8 cellular contexts compared by ENCODE assay signal in the genomic region with DNA sequence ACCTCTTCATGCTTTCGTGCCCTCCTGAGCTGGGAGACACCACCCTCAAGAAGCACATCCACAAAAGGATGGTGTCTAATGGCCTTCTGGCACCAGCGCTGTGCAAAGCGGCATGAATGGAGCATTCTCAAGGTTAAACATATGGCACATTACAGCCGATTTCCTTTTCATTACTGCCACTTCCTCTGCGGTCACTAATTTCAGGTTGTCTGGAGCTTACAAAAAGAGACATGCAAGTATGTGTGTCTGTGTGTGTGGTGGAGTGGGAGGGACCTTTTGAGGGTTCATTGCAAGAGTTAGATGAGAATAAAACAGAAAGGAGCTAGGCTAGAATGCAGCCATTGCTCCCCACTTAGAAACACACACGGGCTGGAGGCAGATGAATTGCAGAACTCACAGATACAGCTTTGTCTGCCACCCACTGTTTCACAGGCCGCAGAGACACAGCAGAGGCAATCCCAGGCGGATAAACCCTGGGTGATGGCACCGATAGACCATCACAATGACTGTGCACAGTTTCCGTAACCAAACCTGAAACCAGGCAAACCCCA.
DNase-seq lines count a peak whose midpoint lies in the region; ATAC-seq and TF ChIP-seq lines count a peak whose summit lies in the region.

No MANE protein-coding gene starts in this region.

- no peak for TF ChIP-seq CTCF in choroid plexus epithelial cell (conservative IDR thresholded peaks at IDR 0.05; ENCODE audit: low read depth, low read length)
- TF ChIP-seq CTCF in spleen (IDR thresholded peaks at IDR 0.05 in 8 of 11, conservative IDR thresholded peaks at IDR 0.05 in 3 of 11): no peak
- no peak for TF ChIP-seq CTCF in nephron progenitor cell (IDR thresholded peaks at IDR 0.05)
- TF ChIP-seq CTCF in GM10266 (IDR thresholded peaks at IDR 0.05; ENCODE audit: control insufficient read depth, insufficient read depth, low read depth, missing control alignments): no peak

- peak overlapping the region in 1 of 8 donors; percentile 41 for H3K27ac ChIP-seq in spleen

- peaks cover 5% of the 10 kb centered on the region for H3K27me3 Mint-ChIP-seq in T-helper 2 cell treated with Interferon-gamma antibody and Interleukin-4, amounts not matched to agents 5 μg/mL and 100 μg/mL, for 36 hours (ENCODE audit: low read depth)
- H3K27me3 Mint-ChIP-seq in nephron progenitor cell (ENCODE audit: low read depth, poor library complexity): peaks cover 3% of the 10 kb centered on the region

- peaks cover 11% of the 10 kb centered on the region for H3K9me3 Mint-ChIP-seq in T-helper 2 cell treated with Interferon-gamma antibody and Interleukin-4, amounts not matched to agents 5 μg/mL and 100 μg/mL, for 36 hours
- H3K9me3 Mint-ChIP-seq in nephron progenitor cell: peaks cover 15% of the 10 kb centered on the region

- intact Hi-C loops in spleen (cut with DNase I; ENCODE audit: low total_unique reads): no loop called here

- no peaks in the 10 kb centered on the region for H3K36me3 ChIP-seq in spleen

- no peaks in the 10 kb centered on the region for H3K27me3 ChIP-seq in spleen (replicated peaks in 1 of 7)

- DNase-seq in ELF-1 (ENCODE audit: low read depth, low spot score): peak; percentile 14
- DNase-seq in HT1080 (ENCODE audit: low read depth): peak; percentile 31
- DNase-seq in T-helper 2 cell treated with Interferon-gamma antibody and Interleukin-4, amounts not matched to agents 5 μg/mL and 100 μg/mL, for 36 hours (ENCODE audit: low spot score): peak; percentile 44
- peak; percentile 17 for DNase-seq in choroid plexus epithelial cell (ENCODE audit: low read depth)
- DNase-seq in spleen: peak; percentile 67
- DNase-seq in nephron progenitor cell: no peak
- DNase-seq in GM10266 (ENCODE audit: extremely low spot score): no peak

- H3K4me3 Mint-ChIP-seq in T-helper 2 cell treated with Interferon-gamma antibody and Interleukin-4, amounts not matched to agents 5 μg/mL and 100 μg/mL, for 36 hours: peak overlapping the region; percentile 72
- H3K4me3 Mint-ChIP-seq in nephron progenitor cell: no peak overlapping the region

- peaks cover 0 to 17% (median 15%) of the 10 kb centered on the region in 6 donors for H3K4me1 ChIP-seq in spleen

- TF ChIP-seq POLR2A in spleen (IDR thresholded peaks at IDR 0.05): no peak

- peak overlapping the region; percentile 38 for H3K27ac Mint-ChIP-seq in T-helper 2 cell treated with Interferon-gamma antibody and Interleukin-4, amounts not matched to agents 5 μg/mL and 100 μg/mL, for 36 hours
- no peak overlapping the region for H3K27ac Mint-ChIP-seq in nephron progenitor cell

- H3K4me3 ChIP-seq in choroid plexus epithelial cell (ENCODE audit: low read depth, low read length) (no peak overlapping the region), spleen (peak overlapping the region in 1 of 8 donors; percentile 44)

- peaks cover 5% of the 10 kb centered on the region for H3K36me3 Mint-ChIP-seq in T-helper 2 cell treated with Interferon-gamma antibody and Interleukin-4, amounts not matched to agents 5 μg/mL and 100 μg/mL, for 36 hours (ENCODE audit: low read depth)
- H3K36me3 Mint-ChIP-seq in nephron progenitor cell (ENCODE audit: low read depth): peaks cover 10% of the 10 kb centered on the region

- 34 to 56% (median 44%) methylated on average over 8 to 10 of the region's 10 CpGs for WGBS in spleen, 5 donors

- peaks cover 0 to 21% (median 14%) of the 10 kb centered on the region in 8 donors for H3K9me3 ChIP-seq in spleen

- H3K4me1 Mint-ChIP-seq in T-helper 2 cell treated with Interferon-gamma antibody and Interleukin-4, amounts not matched to agents 5 μg/mL and 100 μg/mL, for 36 hours (ENCODE audit: low read depth): peaks cover 14% of the 10 kb centered on the region
- peaks cover 33% of the 10 kb centered on the region for H3K4me1 Mint-ChIP-seq in nephron progenitor cell

- ATAC-seq in GM19463 (IDR thresholded peaks at IDR 0.05; ENCODE audit: unreplicated experiment): peak; percentile 53

Comparison
In these comparisons a context has a peak if more than half of its experiments do, and no peak if none do; other contexts are left out.
1. DNase-seq: peak in ELF-1 (single experiment), HT1080 (single experiment), T-helper 2 cell treated with Interferon-gamma antibody and Interleukin-4, amounts not matched to agents 5 μg/mL and 100 μg/mL, for 36 hours (single experiment), choroid plexus epithelial cell (single experiment) and spleen (single experiment); none in nephron progenitor cell (single experiment) and GM10266 (single experiment).